9 cellular contexts compared by ENCODE assay signal in the genomic region with DNA sequence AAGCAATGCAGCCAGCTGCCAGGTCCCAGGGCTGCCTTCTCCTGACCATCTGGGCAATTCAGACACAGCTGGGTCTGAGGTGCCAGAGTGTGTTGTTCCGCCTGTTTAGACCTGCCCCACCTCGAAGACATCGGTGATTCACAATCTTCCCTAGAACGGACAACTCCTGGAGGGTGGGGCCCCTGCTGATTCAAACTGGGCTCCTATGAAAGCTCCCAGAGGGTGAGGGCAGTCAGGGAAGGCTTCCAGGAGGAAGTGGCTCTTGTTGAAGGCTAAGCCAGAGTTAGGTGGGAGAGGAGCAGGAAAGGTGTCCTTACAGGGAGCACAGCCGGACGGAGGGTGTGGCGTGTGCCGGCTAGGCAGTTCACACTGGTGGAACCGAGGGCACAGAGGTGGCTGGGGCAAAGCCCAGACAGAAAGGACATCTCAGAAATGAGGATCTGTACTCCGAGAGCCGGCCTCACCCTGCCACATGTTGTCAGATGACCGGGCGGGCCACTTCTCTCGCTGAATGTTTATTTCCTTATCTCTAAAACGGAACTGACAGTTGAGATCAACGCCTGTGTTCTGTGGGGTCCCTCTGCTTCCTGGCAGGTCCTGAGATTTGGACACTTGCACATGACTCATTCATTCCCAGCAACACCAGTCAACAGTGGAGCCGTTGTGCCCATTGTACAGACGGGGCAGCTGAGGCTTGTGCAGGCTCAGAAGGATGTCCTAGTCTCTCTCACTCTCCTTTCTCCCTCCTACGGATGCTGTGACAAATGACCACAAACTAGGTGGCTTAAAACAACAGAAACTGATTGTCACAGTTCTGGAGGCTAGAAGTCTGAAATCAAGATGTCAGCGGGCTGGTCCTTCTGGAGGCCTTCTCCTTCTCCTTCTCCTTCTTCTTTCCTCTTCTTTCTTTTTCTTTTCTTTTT. TPM values are rescaled to one million over a fixed set of nuclear protein-coding genes. Genes with fewer than 3 reads are reported as not detected.
A peak's percentile ranks its signal among the peaks of the same experiment; 100 is the strongest.
DNase-seq lines count a peak whose midpoint lies in the region; ATAC-seq and TF ChIP-seq lines count a peak whose summit lies in the region.
"Had no signal": no experiment of that assay in that cellular context is flagged by ENCODE, and none has a peak within 500 bp of the region (broad histone marks: within the 10 kb centered on the region; RNA-seq: fewer than 3 reads in every experiment).

No MANE protein-coding gene starts in this region.

- no peaks in the 10 kb centered on the region for H3K36me3 ChIP-seq in esophagus muscularis mucosa
- no peaks in the 10 kb centered on the region for H3K36me3 ChIP-seq in skeletal muscle tissue (ENCODE audit: control insufficient read depth in 3 of 3, insufficient read depth in 3 of 3, low read length in 3 of 3)

- H3K9ac ChIP-seq in skeletal muscle tissue (ENCODE audit: low read depth in 1 of 3, low read length in 3 of 3), result no peak overlapping the region
- H3K9ac ChIP-seq: KMS-11 had no signal

- H3K27ac ChIP-seq in esophagus muscularis mucosa (replicated peaks in 1 of 4), result peak overlapping the region in 3 of 4 donors; percentile 22 to 50 (median 39)
- peak overlapping the region; percentile 19 for H3K27ac ChIP-seq in skeletal muscle tissue (ENCODE audit: low read depth, low read length)
- H3K27ac ChIP-seq: KMS-11 had no signal

- ATAC-seq in GM19351 (IDR thresholded peaks at IDR 0.05; ENCODE audit: unreplicated experiment), result peak; percentile 82
- ATAC-seq in HG02610 (IDR thresholded peaks at IDR 0.05; ENCODE audit: unreplicated experiment), result no peak

- DNase-seq in NOMO-1 (lab: John Stamatoyannopoulos, UW; ENCODE audit: unreplicated experiment in 2 of 2) (peak; percentile 78 to 93), esophagus muscularis mucosa (ENCODE audit: extremely low spot score) (no peak), GOT3 (lab: John Stamatoyannopoulos, UW) (no peak), DMS53 (lab: John Stamatoyannopoulos, UW) (no peak), GDM1 (lab: John Stamatoyannopoulos, UW) (no peak)

- H3K9me3 ChIP-seq in esophagus muscularis mucosa (no peaks in the 10 kb centered on the region), skeletal muscle tissue (ENCODE audit: control insufficient read depth in 3 of 3, low read length in 3 of 3) (no peaks in the 10 kb centered on the region)

- no peak for TF ChIP-seq CTCF in esophagus muscularis mucosa (IDR thresholded peaks at IDR 0.05)

- peaks cover 0 to 3% (median 0%) of the 10 kb centered on the region in 4 donors for H3K27me3 ChIP-seq in esophagus muscularis mucosa
- H3K27me3 ChIP-seq in skeletal muscle tissue (ENCODE audit: control insufficient read depth in 3 of 3, insufficient read depth in 3 of 3, low read length in 3 of 3), result peaks cover 0 to 5% (median 0%) of the 10 kb centered on the region in 3 donors

- H3K4me1 ChIP-seq in esophagus muscularis mucosa (peaks cover 0 to 8% (median 0%) of the 10 kb centered on the region in 4 donors), skeletal muscle tissue (ENCODE audit: control insufficient read depth in 3 of 3, insufficient read depth in 3 of 3, low read length in 3 of 3) (peaks cover 0 to 8% (median 6%) of the 10 kb centered on the region in 3 donors)

- intact Hi-C loops in esophagus muscularis mucosa (cut with DNase I), result no loop called here

- H3K4me3 ChIP-seq in esophagus muscularis mucosa (no peak overlapping the region), skeletal muscle tissue (ENCODE audit: low read length in 3 of 3) (no peak overlapping the region)

- WGBS in esophagus muscularis mucosa, result 70% methylated on average over 19 of the region's 20 CpGs

- no peak for TF ChIP-seq EP300 in esophagus muscularis mucosa (IDR thresholded peaks at IDR 0.05)

- no peak for TF ChIP-seq POLR2A in esophagus muscularis mucosa (IDR thresholded peaks at IDR 0.05; ENCODE audit: low read depth)

RNA-seq across cellular contexts. Expression of a gene that starts 26.9 kb away (rescaled TPM):
- total RNA-seq in esophagus muscularis mucosa (10 to 100 TPM; 28.7 to 88.3 (median 36.8) TPM), skeletal muscle tissue (17.2 TPM)

RNA-seq across cellular contexts. Expression of a gene that starts 54.6 kb away (rescaled TPM):
- total RNA-seq in esophagus muscularis mucosa (10 to 100 TPM; 30.7 to 66.9 (median 33.6) TPM), skeletal muscle tissue (14.6 TPM)

Comparison
In these comparisons a context has a peak if more than half of its experiments do, and no peak if none do; other contexts are left out.
1. DNase-seq: peak in NOMO-1 (2 of 2); none in esophagus muscularis mucosa (single experiment), GOT3 (single experiment), DMS53 (single experiment) and GDM1 (single experiment).